In genomic region chr2:190535586-190535985, GRCh38 we compare ENCODE assay signal across 8 cellular contexts. TPM values are rescaled to one million over a fixed set of nuclear protein-coding genes. Genes with fewer than 3 reads are reported as not detected.
DNase-seq lines count a peak whose midpoint lies in the region; ATAC-seq and TF ChIP-seq lines count a peak whose summit lies in the region.

No MANE protein-coding gene starts in this region.

- POLR2A ChIA-PET in naive thymus-derived CD8-positive, alpha-beta T cell (lab: Charles Lee): interaction anchor here (0.9 to 4.5 kb wide), 2 partner anchors 20 to 127 kb away, joined by 3 to 99 read pairs; partner anchors contain the start of gene MFSD6

- intact Hi-C loops in breast epithelium (cut with DNase I; ENCODE audit: low total_unique reads): no loop called here

- H3K4me1 Mint-ChIP-seq in naive thymus-derived CD8-positive, alpha-beta T cell: peaks cover 10 to 47% (median 42%) of the 10 kb centered on the region in 4 donors

- H3K4me1 ChIP-seq in BLaER1 (peaks cover 44% of the 10 kb centered on the region), Karpas-422 (ENCODE audit: low read length) (peaks cover 47% of the 10 kb centered on the region), breast epithelium (no peaks in the 10 kb centered on the region)

- H2AFZ ChIP-seq in Karpas-422 (ENCODE audit: low read length): no peak overlapping the region

- peaks cover 33% of the 10 kb centered on the region for H3K9me3 ChIP-seq in BLaER1
- peaks cover 13% of the 10 kb centered on the region for H3K9me3 ChIP-seq in Karpas-422 (ENCODE audit: low read length)
- H3K9me3 ChIP-seq in breast epithelium: peaks cover 9 to 28% of the 10 kb centered on the region in 2 donors

- peaks cover 14 to 40% (median 29%) of the 10 kb centered on the region in 9 donors for H3K9me3 Mint-ChIP-seq in naive thymus-derived CD8-positive, alpha-beta T cell

- H3K27me3 ChIP-seq in BLaER1: no peaks in the 10 kb centered on the region
- H3K27me3 ChIP-seq in Karpas-422 (ENCODE audit: low read length): no peaks in the 10 kb centered on the region
- H3K27me3 ChIP-seq in breast epithelium: no peaks in the 10 kb centered on the region

- TF ChIP-seq POLR2A in breast epithelium (IDR thresholded peaks at IDR 0.05): no peak

- peak overlapping the region; percentile 23 to 96 (median 82) for H3K4me3 Mint-ChIP-seq in naive thymus-derived CD8-positive, alpha-beta T cell

- no peaks in the 10 kb centered on the region for H3K27me3 Mint-ChIP-seq in naive thymus-derived CD8-positive, alpha-beta T cell

- no peaks in the 10 kb centered on the region for H3K9me2 ChIP-seq in Karpas-422 (replicated peaks; ENCODE audit: insufficient read depth, low read length)

- H3K79me2 ChIP-seq in Karpas-422 (ENCODE audit: low read length): peaks cover 17% of the 10 kb centered on the region

- ATAC-seq in naive thymus-derived CD8-positive, alpha-beta T cell: no peak
- ATAC-seq in HG02973 (IDR thresholded peaks at IDR 0.05; ENCODE audit: unreplicated experiment): no peak

- no peak for TF ChIP-seq CTCF in breast epithelium (IDR thresholded peaks at IDR 0.05)

- DNase-seq in Karpas-422 (no peak), breast epithelium (ENCODE audit: low spot score in 2 of 2) (no peak), NCI-H82 (lab: John Stamatoyannopoulos, UW) (no peak), KG1 (lab: John Stamatoyannopoulos, UW) (no peak), DMS53 treated with DMSO at 0.1 percent for 48 hours (lab: John Stamatoyannopoulos, UW; ENCODE audit: unreplicated experiment) (no peak)
- no peak for DNase-seq in naive thymus-derived CD8-positive, alpha-beta T cell

- H3K4me2 ChIP-seq in BLaER1: peak overlapping the region; percentile 96
- peak overlapping the region; percentile 89 for H3K4me2 ChIP-seq in Karpas-422 (ENCODE audit: low read depth, low read length, poor library complexity, severe bottlenecking)

- H3K36me3 Mint-ChIP-seq in naive thymus-derived CD8-positive, alpha-beta T cell: peaks cover 3 to 32% (median 26%) of the 10 kb centered on the region in 3 donors

- H3K27ac Mint-ChIP-seq in naive thymus-derived CD8-positive, alpha-beta T cell: peak overlapping the region; percentile 35 to 100 (median 78)

- no peaks in the 10 kb centered on the region for H4K20me1 ChIP-seq in BLaER1
- H4K20me1 ChIP-seq in Karpas-422 (ENCODE audit: insufficient read depth, low read depth, low read length): no peaks in the 10 kb centered on the region

- H3K36me3 ChIP-seq in BLaER1: peaks cover 17% of the 10 kb centered on the region
- peaks cover 8% of the 10 kb centered on the region; the same call in 1 of the 2 replicates for H3K36me3 ChIP-seq in Karpas-422 (ENCODE audit: insufficient read depth, low read length)
- no peaks in the 10 kb centered on the region for H3K36me3 ChIP-seq in breast epithelium

- peak overlapping the region; percentile 94; the same call in 1 of the 2 replicates for H3K9ac ChIP-seq in BLaER1
- H3K9ac ChIP-seq in Karpas-422 (ENCODE audit: low read length): peak overlapping the region; percentile 89

- H3K4me3 ChIP-seq in BLaER1 (peak overlapping the region; percentile 73), Karpas-422 (ENCODE audit: low read length) (peak overlapping the region; percentile 77), breast epithelium (peak overlapping the region in 2 of 3 donors; percentile 66 to 81)

- H3K27ac ChIP-seq in BLaER1 (peak overlapping the region; percentile 31; the same call in 1 of the 2 replicates), Karpas-422 (ENCODE audit: low read length) (no peak overlapping the region), breast epithelium (peak overlapping the region; percentile 56 to 98)

RNA-seq across cellular contexts. Expression of gene NEMP2, which starts 1.1 kb away (rescaled TPM):
- total RNA-seq in Karpas-422 (2014; rRNA removed; shearing (Covaris generic); ENCODE audit: low replicate concordance): 10.6 and 11.1 TPM in 2 replicates
- total RNA-seq in breast epithelium: 1 to 10 TPM; 4.5 to 6.6 (median 5.2) TPM
- 10 to 100 TPM; 23.4 TPM for total RNA-seq in naive thymus-derived CD8-positive, alpha-beta T cell
- 10 to 100 TPM; 10.0 to 13.4 (median 12.1) TPM for polyA plus RNA-seq in naive thymus-derived CD8-positive, alpha-beta T cell
